ENCODE assay signal across 1 cellular context in the genomic region with DNA sequence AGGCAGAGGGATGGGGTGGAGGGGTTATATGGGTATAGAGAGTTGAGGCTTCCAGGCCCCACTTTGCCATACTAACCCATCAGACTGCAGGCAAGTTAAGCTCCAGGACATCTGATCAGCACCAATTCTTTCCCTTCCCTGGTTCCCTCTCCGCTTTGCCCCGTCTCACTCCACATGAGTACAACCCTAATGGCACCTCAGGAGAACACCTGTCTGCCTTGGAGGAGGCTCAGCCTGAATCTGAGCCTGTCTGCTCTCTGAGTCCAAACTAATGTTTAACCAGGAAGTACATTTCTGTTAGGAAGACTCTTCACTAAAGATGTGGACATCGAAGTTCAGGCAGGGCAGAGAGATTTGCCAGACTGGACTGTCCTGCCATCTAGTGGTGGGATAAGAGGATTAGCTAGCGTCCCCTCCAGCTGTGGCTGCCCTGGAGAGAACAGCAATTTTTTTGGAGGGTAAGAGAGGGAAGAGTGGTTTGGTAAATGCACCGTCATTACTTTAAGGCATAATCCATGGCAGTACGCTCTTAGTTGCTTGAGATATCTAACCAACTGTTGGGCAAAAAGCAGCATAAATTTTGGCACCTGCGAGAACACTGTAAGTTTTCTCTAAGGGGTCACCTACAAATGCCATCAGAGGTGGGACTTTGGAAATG.
TF ChIP-seq lines count a peak whose summit lies in the region.

No MANE protein-coding gene starts in this region.

TF ChIP-seq in HepG2, 621 proteins besides CTCF, POLR2A, EP300 and RAD21 (continued from another document and continues in another):
- TF ChIP-seq, protein P1, sequence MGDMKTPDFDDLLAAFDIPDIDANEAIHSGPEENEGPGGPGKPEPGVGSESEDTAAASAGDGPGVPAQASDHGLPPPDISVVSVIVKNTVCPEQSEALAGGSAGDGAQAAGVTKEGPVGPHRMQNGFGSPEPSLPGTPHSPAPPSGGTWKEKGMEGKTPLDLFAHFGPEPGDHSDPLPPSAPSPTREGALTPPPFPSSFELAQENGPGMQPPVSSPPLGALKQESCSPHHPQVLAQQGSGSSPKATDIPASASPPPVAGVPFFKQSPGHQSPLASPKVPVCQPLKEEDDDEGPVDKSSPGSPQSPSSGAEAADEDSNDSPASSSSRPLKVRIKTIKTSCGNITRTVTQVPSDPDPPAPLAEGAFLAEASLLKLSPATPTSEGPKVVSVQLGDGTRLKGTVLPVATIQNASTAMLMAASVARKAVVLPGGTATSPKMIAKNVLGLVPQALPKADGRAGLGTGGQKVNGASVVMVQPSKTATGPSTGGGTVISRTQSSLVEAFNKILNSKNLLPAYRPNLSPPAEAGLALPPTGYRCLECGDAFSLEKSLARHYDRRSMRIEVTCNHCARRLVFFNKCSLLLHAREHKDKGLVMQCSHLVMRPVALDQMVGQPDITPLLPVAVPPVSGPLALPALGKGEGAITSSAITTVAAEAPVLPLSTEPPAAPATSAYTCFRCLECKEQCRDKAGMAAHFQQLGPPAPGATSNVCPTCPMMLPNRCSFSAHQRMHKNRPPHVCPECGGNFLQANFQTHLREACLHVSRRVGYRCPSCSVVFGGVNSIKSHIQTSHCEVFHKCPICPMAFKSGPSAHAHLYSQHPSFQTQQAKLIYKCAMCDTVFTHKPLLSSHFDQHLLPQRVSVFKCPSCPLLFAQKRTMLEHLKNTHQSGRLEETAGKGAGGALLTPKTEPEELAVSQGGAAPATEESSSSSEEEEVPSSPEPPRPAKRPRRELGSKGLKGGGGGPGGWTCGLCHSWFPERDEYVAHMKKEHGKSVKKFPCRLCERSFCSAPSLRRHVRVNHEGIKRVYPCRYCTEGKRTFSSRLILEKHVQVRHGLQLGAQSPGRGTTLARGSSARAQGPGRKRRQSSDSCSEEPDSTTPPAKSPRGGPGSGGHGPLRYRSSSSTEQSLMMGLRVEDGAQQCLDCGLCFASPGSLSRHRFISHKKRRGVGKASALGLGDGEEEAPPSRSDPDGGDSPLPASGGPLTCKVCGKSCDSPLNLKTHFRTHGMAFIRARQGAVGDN (CRISPR knock-in tag; IDR thresholded peaks at IDR 0.05), result no peak
- TF ChIP-seq RORA (CRISPR knock-in tag; IDR thresholded peaks at IDR 0.05) (no peak), KDM4B (CRISPR knock-in tag; IDR thresholded peaks at IDR 0.05) (0 out of 2 replicates have a peak, but pooled peaks have one; percentile 30), ZBTB37 (CRISPR knock-in tag; IDR thresholded peaks at IDR 0.05) (no peak), GMEB1 (CRISPR knock-in tag; IDR thresholded peaks at IDR 0.05; ENCODE audit: borderline replicate concordance) (no peak; the same call in 1 of the 2 replicates), MTF1 (CRISPR knock-in tag; IDR thresholded peaks at IDR 0.05) (no peak), ZFP90 (CRISPR knock-in tag; IDR thresholded peaks at IDR 0.05; ENCODE audit: borderline replicate concordance) (no peak), ZNF816 (CRISPR knock-in tag; IDR thresholded peaks at IDR 0.05; ENCODE audit: borderline replicate concordance) (no peak), KAT2B (IDR thresholded peaks at IDR 0.05; ENCODE audit: borderline replicate concordance, low read depth, low read length) (no peak), ZNF672 (CRISPR knock-in tag; IDR thresholded peaks at IDR 0.05) (no peak), ZFP36 (IDR thresholded peaks at IDR 0.05; ENCODE audit: borderline replicate concordance, low read depth, low read length, partially characterized antibody) (no peak), ZNF143 (CRISPR knock-in tag; IDR thresholded peaks at IDR 0.05) (no peak), ZNF335 (CRISPR knock-in tag; IDR thresholded peaks at IDR 0.05) (0 out of 2 replicates have a peak, but pooled peaks have one; percentile 36), ZBTB7A (CRISPR knock-in tag; IDR thresholded peaks at IDR 0.05) (no peak), NFYC (CRISPR knock-in tag; IDR thresholded peaks at IDR 0.05) (no peak), SP140L (CRISPR knock-in tag; IDR thresholded peaks at IDR 0.05; ENCODE audit: borderline replicate concordance) (no peak), GATA4 (IDR thresholded peaks at IDR 0.05; ENCODE audit: borderline replicate concordance, low read depth) (no peak), ZNF441 (CRISPR knock-in tag; IDR thresholded peaks at IDR 0.05; ENCODE audit: borderline replicate concordance) (no peak), FOXA3 (CRISPR knock-in tag; IDR thresholded peaks at IDR 0.05) (peak; percentile 28; the same call in 1 of the 2 replicates), SMC3 (IDR thresholded peaks at IDR 0.05; ENCODE audit: low read length) (peak; percentile 99), ZNF382 (CRISPR knock-in tag; IDR thresholded peaks at IDR 0.05; ENCODE audit: borderline replicate concordance) (no peak), ZNF367 (CRISPR knock-in tag; IDR thresholded peaks at IDR 0.05; ENCODE audit: borderline replicate concordance) (no peak), ATRX (CRISPR knock-in tag; IDR thresholded peaks at IDR 0.05; ENCODE audit: borderline replicate concordance) (no peak), CREBL2 (CRISPR knock-in tag; IDR thresholded peaks at IDR 0.05; ENCODE audit: borderline replicate concordance) (no peak), ZNF513 (CRISPR knock-in tag; conservative IDR thresholded peaks at IDR 0.05) (no peak), ZNF3 (CRISPR knock-in tag; IDR thresholded peaks at IDR 0.05) (no peak), SPEN (CRISPR knock-in tag; IDR thresholded peaks at IDR 0.05; ENCODE audit: low read depth) (no peak), BRD4 (CRISPR knock-in tag; IDR thresholded peaks at IDR 0.05) (no peak), PAWR (CRISPR knock-in tag; IDR thresholded peaks at IDR 0.05; ENCODE audit: borderline replicate concordance) (no peak), ZNF552 (CRISPR knock-in tag; IDR thresholded peaks at IDR 0.05; ENCODE audit: borderline replicate concordance) (no peak), ZNF136 (CRISPR knock-in tag; IDR thresholded peaks at IDR 0.05; ENCODE audit: low read depth) (no peak), XRCC5 (optimal IDR thresholded peaks at IDR 0.05; ENCODE audit: low read length) (peak; percentile 80), SRY (CRISPR knock-in tag; IDR thresholded peaks at IDR 0.05) (no peak), FOXP1 (IDR thresholded peaks at IDR 0.05) (no peak), FOXP1 (CRISPR knock-in tag; IDR thresholded peaks at IDR 0.05) (no peak)
- TF ChIP-seq, protein P2, sequence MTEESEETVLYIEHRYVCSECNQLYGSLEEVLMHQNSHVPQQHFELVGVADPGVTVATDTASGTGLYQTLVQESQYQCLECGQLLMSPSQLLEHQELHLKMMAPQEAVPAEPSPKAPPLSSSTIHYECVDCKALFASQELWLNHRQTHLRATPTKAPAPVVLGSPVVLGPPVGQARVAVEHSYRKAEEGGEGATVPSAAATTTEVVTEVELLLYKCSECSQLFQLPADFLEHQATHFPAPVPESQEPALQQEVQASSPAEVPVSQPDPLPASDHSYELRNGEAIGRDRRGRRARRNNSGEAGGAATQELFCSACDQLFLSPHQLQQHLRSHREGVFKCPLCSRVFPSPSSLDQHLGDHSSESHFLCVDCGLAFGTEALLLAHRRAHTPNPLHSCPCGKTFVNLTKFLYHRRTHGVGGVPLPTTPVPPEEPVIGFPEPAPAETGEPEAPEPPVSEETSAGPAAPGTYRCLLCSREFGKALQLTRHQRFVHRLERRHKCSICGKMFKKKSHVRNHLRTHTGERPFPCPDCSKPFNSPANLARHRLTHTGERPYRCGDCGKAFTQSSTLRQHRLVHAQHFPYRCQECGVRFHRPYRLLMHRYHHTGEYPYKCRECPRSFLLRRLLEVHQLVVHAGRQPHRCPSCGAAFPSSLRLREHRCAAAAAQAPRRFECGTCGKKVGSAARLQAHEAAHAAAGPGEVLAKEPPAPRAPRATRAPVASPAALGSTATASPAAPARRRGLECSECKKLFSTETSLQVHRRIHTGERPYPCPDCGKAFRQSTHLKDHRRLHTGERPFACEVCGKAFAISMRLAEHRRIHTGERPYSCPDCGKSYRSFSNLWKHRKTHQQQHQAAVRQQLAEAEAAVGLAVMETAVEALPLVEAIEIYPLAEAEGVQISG (CRISPR knock-in tag; IDR thresholded peaks at IDR 0.05), result peak; percentile 43; the same call in 1 of the 2 replicates
- TF ChIP-seq, protein P3, sequence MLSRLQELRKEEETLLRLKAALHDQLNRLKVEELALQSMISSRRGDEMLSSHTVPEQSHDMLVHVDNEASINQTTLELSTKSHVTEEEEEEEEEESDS (CRISPR knock-in tag; IDR thresholded peaks at IDR 0.05; ENCODE audit: borderline replicate concordance), result no peak
- TF ChIP-seq, protein P4, sequence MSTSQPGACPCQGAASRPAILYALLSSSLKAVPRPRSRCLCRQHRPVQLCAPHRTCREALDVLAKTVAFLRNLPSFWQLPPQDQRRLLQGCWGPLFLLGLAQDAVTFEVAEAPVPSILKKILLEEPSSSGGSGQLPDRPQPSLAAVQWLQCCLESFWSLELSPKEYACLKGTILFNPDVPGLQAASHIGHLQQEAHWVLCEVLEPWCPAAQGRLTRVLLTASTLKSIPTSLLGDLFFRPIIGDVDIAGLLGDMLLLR (CRISPR knock-in tag; IDR thresholded peaks at IDR 0.05), result no peak
